11 cellular contexts compared by ENCODE assay signal in the genomic region with DNA sequence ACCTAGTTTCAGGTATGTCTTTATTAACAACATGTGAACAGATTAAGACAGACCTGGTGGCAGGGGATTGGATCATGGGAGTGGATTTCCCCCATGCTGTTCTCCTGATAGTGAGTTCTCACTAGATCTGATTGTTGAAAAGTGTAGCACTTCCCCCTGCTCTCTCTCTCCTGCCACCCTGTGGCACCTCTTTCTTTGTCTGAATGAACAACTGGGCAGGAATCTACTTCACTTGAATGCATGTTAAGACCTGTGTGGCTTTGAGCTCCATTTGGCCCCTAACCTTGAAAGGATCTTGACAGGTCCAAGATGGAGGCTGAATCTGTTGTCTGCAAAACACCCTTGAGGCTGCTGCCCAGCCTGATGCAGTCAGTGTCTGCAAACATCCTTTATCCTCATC.
DNase-seq lines count a peak whose midpoint lies in the region; ATAC-seq and TF ChIP-seq lines count a peak whose summit lies in the region.
"Had no signal": no experiment of that assay in that cellular context is flagged by ENCODE, and none has a peak within 500 bp of the region (broad histone marks: within the 10 kb centered on the region; RNA-seq: fewer than 3 reads in every experiment).

No MANE protein-coding gene starts in this region.

- no peak for ATAC-seq in HG03196 (IDR thresholded peaks at IDR 0.05; ENCODE audit: unreplicated experiment)

- no peak overlapping the region for H2BK15ac ChIP-seq in H9 (ENCODE audit: low read depth, low read length)

- no peaks in the 10 kb centered on the region for H3F3A ChIP-seq in SU-DHL-6 (ENCODE audit: insufficient read depth)

- H2BK120ac ChIP-seq in H9 (ENCODE audit: low read depth, low read length, poor library complexity, severe bottlenecking) = no peak overlapping the region

- H4K8ac ChIP-seq in H9 (replicated peaks; ENCODE audit: insufficient read length, low read depth, low read length) = no peak overlapping the region

- peaks cover 5 to 9% of the 10 kb centered on the region in 2 experiments; a peak in 1 of 5 replicates for H3K9me3 Mint-ChIP-seq in H9

- no peak overlapping the region for H2BK12ac ChIP-seq in H9 (ENCODE audit: insufficient read length, low read depth, low read length)

- H3K9me2 ChIP-seq in SU-DHL-6 (replicated peaks; ENCODE audit: insufficient read depth, low read length) = no peaks in the 10 kb centered on the region

- H4K20me1 ChIP-seq in H9 (ENCODE audit: control insufficient read depth, insufficient read depth, insufficient read length) (no peaks in the 10 kb centered on the region), SU-DHL-6 (ENCODE audit: low read depth, low read length) (no peaks in the 10 kb centered on the region)

- TF ChIP-seq CTCF in H9 (conservative IDR thresholded peaks at IDR 0.05) (peak; percentile 34; the same call in 2 of the 3 replicates), SU-DHL-6 (IDR thresholded peaks at IDR 0.05; ENCODE audit: insufficient read depth, low read length, poor library complexity, severe bottlenecking) (peak; percentile 16)

- no peak overlapping the region for H3K27ac ChIP-seq in H9 (ENCODE audit: insufficient read length, low read depth, low read length)
- no peak overlapping the region for H3K27ac ChIP-seq in SU-DHL-6 (ENCODE audit: low read depth, low read length)
- H3K27ac ChIP-seq: esophagus squamous epithelium had no signal

- no peak overlapping the region for H4K91ac ChIP-seq in H9 (ENCODE audit: insufficient read length, low read depth, low read length)

- H3K4me3 Mint-ChIP-seq in H9 = no peak overlapping the region

- no peak overlapping the region for H3K56ac ChIP-seq in H9 (ENCODE audit: insufficient read length, low read depth, low read length)

- H2AK5ac ChIP-seq in H9 (ENCODE audit: insufficient read length, low read length) = no peak overlapping the region

- H3K79me1 ChIP-seq in H9 (ENCODE audit: insufficient read depth, low read depth, low read length, poor library complexity, severe bottlenecking) = no peaks in the 10 kb centered on the region

- H3K9me3 ChIP-seq in H9 (ENCODE audit: control insufficient read depth, low read depth, low read length) = no peaks in the 10 kb centered on the region
- H3K9me3 ChIP-seq in SU-DHL-6 (ENCODE audit: insufficient read depth, low read length) = no peaks in the 10 kb centered on the region

- H3K79me2 ChIP-seq in H9 (ENCODE audit: insufficient read depth, low read length) (no peaks in the 10 kb centered on the region), SU-DHL-6 (ENCODE audit: insufficient read depth, low read length) (no peaks in the 10 kb centered on the region)

- no peak overlapping the region for H3K4ac ChIP-seq in H9 (ENCODE audit: low read depth, low read length)

- no peaks in the 10 kb centered on the region for H3K36me3 ChIP-seq in SU-DHL-6 (ENCODE audit: low read length)
- H3K36me3 ChIP-seq: esophagus squamous epithelium had no signal

- H3K4me2 ChIP-seq in H9 (ENCODE audit: insufficient read depth, insufficient read length, low read length) (no peak overlapping the region), SU-DHL-6 (ENCODE audit: low read depth, low read length, poor library complexity, severe bottlenecking) (no peak overlapping the region)

- H3K18ac ChIP-seq in H9 (ENCODE audit: insufficient read length, low read depth, low read length) = no peak overlapping the region

- no peaks in the 10 kb centered on the region for H3K4me1 ChIP-seq in H9 (ENCODE audit: insufficient read depth, low read length)
- H3K4me1 ChIP-seq: esophagus squamous epithelium had no signal

- H3K23ac ChIP-seq in H9 (ENCODE audit: insufficient read length, low read depth, low read length) = no peak overlapping the region

- H3K9ac ChIP-seq in H9 (ENCODE audit: extremely low read depth, insufficient read length, low read length) = no peak overlapping the region
- H3K9ac ChIP-seq in SU-DHL-6 (ENCODE audit: low read length) = no peak overlapping the region

- H3T11ph ChIP-seq in H9 (ENCODE audit: low read length) = no peak overlapping the region

- H2BK5ac ChIP-seq in H9 (ENCODE audit: insufficient read length, low read length) = no peak overlapping the region

- H3K4me3 ChIP-seq in SU-DHL-6 (ENCODE audit: insufficient read depth, low read length, poor library complexity, severe bottlenecking) = no peak overlapping the region
- H3K4me3 ChIP-seq: esophagus squamous epithelium had no signal

- H2BK20ac ChIP-seq in H9 (ENCODE audit: low read depth, low read length, poor library complexity, severe bottlenecking) = no peak overlapping the region

- peak; percentile 17 to 63 (median 47) for DNase-seq in NCI-H1417 (lab: John Stamatoyannopoulos, UW)
- DNase-seq in NCI-H1417 treated with DMSO at 0.1 percent for 48 hours (lab: John Stamatoyannopoulos, UW) = no peak
- DNase-seq in H9 = no peak
- peak; percentile 15 for DNase-seq in kidney glomerular epithelial cell (lab: John Stamatoyannopoulos, UW)
- DNase-seq in DMS114 treated with DMSO at 0.1 percent for 48 hours (lab: John Stamatoyannopoulos, UW; ENCODE audit: unreplicated experiment) = no peak
- no peak for DNase-seq in NCI-H774 (lab: John Stamatoyannopoulos, UW)
- DNase-seq: esophagus squamous epithelium, NCI-H526, T-helper 9 cell had no signal

- no peak overlapping the region for H2AFZ ChIP-seq in H9 (ENCODE audit: low read length)
- H2AFZ ChIP-seq in SU-DHL-6 (ENCODE audit: low read depth, low read length, severe bottlenecking) = no peak overlapping the region

- H3K27me3 Mint-ChIP-seq in H9 (ENCODE audit: low read depth) = no peaks in the 10 kb centered on the region; the same call in 1 of the 2 replicates

- no peaks in the 10 kb centered on the region for H3K23me2 ChIP-seq in H9 (ENCODE audit: insufficient read length, low read depth, low read length, poor library complexity, severe bottlenecking)

- no peak overlapping the region; a peak in 2 of 7 replicates for H3K27ac Mint-ChIP-seq in H9

- no peaks in the 10 kb centered on the region for H3K27me3 ChIP-seq in H9 (ENCODE audit: insufficient read depth, low read length)
- no peaks in the 10 kb centered on the region for H3K27me3 ChIP-seq in SU-DHL-6 (ENCODE audit: low read length)
- H3K27me3 ChIP-seq: esophagus squamous epithelium had no signal

- H3K36me3 Mint-ChIP-seq in H9 (ENCODE audit: insufficient read depth in 1 of 3, low read depth in 3 of 3) = peaks cover 0 to 18% (median 2%) of the 10 kb centered on the region in 3 experiments; a peak in 2 of 7 replicates

- H3K14ac ChIP-seq in H9 (ENCODE audit: insufficient read depth, low read length) = no peak overlapping the region

- peaks cover 17 to 19% of the 10 kb centered on the region in 2 experiments for H3K4me1 Mint-ChIP-seq in H9

- no peak overlapping the region for H4K5ac ChIP-seq in H9 (ENCODE audit: insufficient read length, low read depth, low read length)

Comparison
In these comparisons a context has a peak if more than half of its experiments do, and no peak if none do; other contexts are left out.
1. DNase-seq: peak in NCI-H1417 (3 of 3) and kidney glomerular epithelial cell (single experiment); none in NCI-H1417 treated with DMSO at 0.1 percent for 48 hours (single experiment), H9 (single experiment), DMS114 treated with DMSO at 0.1 percent for 48 hours (single experiment) and NCI-H774 (single experiment).